In the genomic region with DNA sequence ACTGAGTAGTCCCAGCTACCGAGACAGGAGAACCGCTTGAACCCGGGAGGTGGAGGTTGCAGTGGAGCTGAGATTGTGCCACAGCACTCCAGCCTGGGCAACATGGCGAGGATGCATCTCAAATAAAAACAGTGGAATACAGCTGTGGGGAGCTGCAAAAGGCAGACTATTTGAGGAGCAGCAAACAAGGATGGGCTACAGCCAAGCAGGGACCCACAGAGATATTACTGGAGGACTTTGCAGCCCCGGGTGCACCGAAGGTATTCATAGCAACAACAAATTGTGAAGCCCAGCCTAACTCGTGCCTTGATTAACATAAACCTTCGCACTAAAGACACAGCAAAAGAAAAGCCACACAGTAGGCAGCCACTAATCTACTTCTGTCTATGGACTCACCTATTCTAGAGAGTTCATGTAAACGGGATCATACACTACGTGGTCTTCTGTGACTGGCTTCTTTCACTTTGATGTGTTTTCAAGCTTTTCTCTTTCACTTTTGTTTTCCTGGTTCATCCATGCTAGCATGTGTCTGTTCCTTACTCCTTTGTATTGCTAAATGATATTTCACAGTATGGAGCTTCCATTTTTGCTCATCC, we compare ENCODE assay signal across 8 cellular contexts. TPM values are rescaled to one million over a fixed set of nuclear protein-coding genes. Genes with fewer than 3 reads are reported as not detected.
DNase-seq lines count a peak whose midpoint lies in the region; ATAC-seq and TF ChIP-seq lines count a peak whose summit lies in the region.

No MANE protein-coding gene starts in this region.

- CTCF ChIA-PET in activated naive CD4-positive, alpha-beta T cell treated with anti-CD3 and anti-CD28 coated beads for 36 hours (lab: Charles Lee): interaction anchor here (0.5 to 3.2 kb wide), 6 partner anchors 9 to 134 kb away, joined by 3 to 19 read pairs (median 4); no protein-coding TSS in a partner anchor

- peak; percentile 69 to 82 for ATAC-seq in activated naive CD4-positive, alpha-beta T cell treated with anti-CD3 and anti-CD28 coated beads, Interleukin-2, amount 50 U/mL, for 72 hours
- ATAC-seq in SK-N-SH treated with all-trans-retinoic acid at 6 μM for 48 hours (peak; percentile 8), right cardiac atrium (no peak), GM19035 (IDR thresholded peaks at IDR 0.05; ENCODE audit: unreplicated experiment) (no peak)

- no peaks in the 10 kb centered on the region for H3K36me3 Mint-ChIP-seq in activated naive CD4-positive, alpha-beta T cell treated with anti-CD3 and anti-CD28 coated beads, Interleukin-2, amount 50 U/mL, for 72 hours
- no peaks in the 10 kb centered on the region for H3K36me3 Mint-ChIP-seq in activated naive CD4-positive, alpha-beta T cell treated with anti-CD3 and anti-CD28 coated beads for 36 hours (ENCODE audit: low read depth)

- peaks cover 11% of the 10 kb centered on the region for H3K4me1 Mint-ChIP-seq in activated naive CD4-positive, alpha-beta T cell treated with anti-CD3 and anti-CD28 coated beads for 36 hours (ENCODE audit: low read depth)

- H3K9me3 ChIP-seq in right cardiac atrium (ENCODE audit: control insufficient read depth, low read length) (no peaks in the 10 kb centered on the region), transverse colon (no peaks in the 10 kb centered on the region)

- peak overlapping the region in 1 of 2 donors; percentile 2 for H3K27ac Mint-ChIP-seq in activated naive CD4-positive, alpha-beta T cell treated with anti-CD3 and anti-CD28 coated beads, Interleukin-2, amount 50 U/mL, for 72 hours
- H3K27ac Mint-ChIP-seq in activated naive CD4-positive, alpha-beta T cell treated with anti-CD3 and anti-CD28 coated beads for 36 hours: no peak overlapping the region

- H3K4me3 ChIP-seq in right cardiac atrium (ENCODE audit: low read length) (no peak overlapping the region), transverse colon (peak overlapping the region in 1 of 4 donors; percentile 4)

- no peak for DNase-seq in activated naive CD4-positive, alpha-beta T cell treated with anti-CD3 and anti-CD28 coated beads, Interleukin-2, amount 50 U/mL, for 72 hours (ENCODE audit: low spot score in 2 of 2)
- no peak for DNase-seq in activated naive CD4-positive, alpha-beta T cell treated with anti-CD3 and anti-CD28 coated beads for 36 hours
- no peak for DNase-seq in right cardiac atrium
- no peak for DNase-seq in transverse colon
- no peak for DNase-seq in DMS153 (lab: John Stamatoyannopoulos, UW)
- no peak for DNase-seq in SW 1271 (lab: John Stamatoyannopoulos, UW)

- TF ChIP-seq POLR2A in transverse colon (IDR thresholded peaks at IDR 0.05): no peak

- H3K27me3 ChIP-seq in right cardiac atrium (ENCODE audit: control insufficient read depth, insufficient read depth) (no peaks in the 10 kb centered on the region), transverse colon (peaks cover 6% of the 10 kb centered on the region)

- intact Hi-C loops in activated naive CD4-positive, alpha-beta T cell treated with anti-CD3 and anti-CD28 coated beads for 36 hours (cut with micrococcal nuclease): no loop called here
- intact Hi-C loops in right cardiac atrium (cut with DNase I): no loop called here
- intact Hi-C loops in transverse colon (cut with DNase I; ENCODE audit: low total_unique reads): no loop called here

- H3K9me3 Mint-ChIP-seq in activated naive CD4-positive, alpha-beta T cell treated with anti-CD3 and anti-CD28 coated beads, Interleukin-2, amount 50 U/mL, for 72 hours: no peaks in the 10 kb centered on the region
- H3K9me3 Mint-ChIP-seq in activated naive CD4-positive, alpha-beta T cell treated with anti-CD3 and anti-CD28 coated beads for 36 hours: no peaks in the 10 kb centered on the region

- no peak for TF ChIP-seq CTCF in transverse colon (IDR thresholded peaks at IDR 0.05)

- 62% methylated on average over 10 of the region's 10 CpGs for WGBS in right cardiac atrium
- 54 to 70% methylated on average over 4 to 10 of the region's 10 CpGs for WGBS in transverse colon (ENCODE audit: low coverage in 1 of 2), 2 donors

- no peaks in the 10 kb centered on the region for H3K36me3 ChIP-seq in transverse colon

- H3K4me1 ChIP-seq in right cardiac atrium (ENCODE audit: control insufficient read depth, insufficient read depth, low read length) (peaks cover 9% of the 10 kb centered on the region), transverse colon (peaks cover 10 to 33% (median 22%) of the 10 kb centered on the region in 4 donors)

- in situ Hi-C loops in transverse colon (cut with MboI; ENCODE audit: low pct_ligation_motif_present in 1 of 4, low pct_unique_long_range_greater_than_20kb in 1 of 4, low sequenced_read_pairs in 3 of 4): no loop called here

- H3K27me3 Mint-ChIP-seq in activated naive CD4-positive, alpha-beta T cell treated with anti-CD3 and anti-CD28 coated beads for 36 hours (ENCODE audit: low read depth): peaks cover 4% of the 10 kb centered on the region

- H3K4me3 Mint-ChIP-seq in activated naive CD4-positive, alpha-beta T cell treated with anti-CD3 and anti-CD28 coated beads for 36 hours: no peak overlapping the region

- no peak for TF ChIP-seq EP300 in transverse colon (IDR thresholded peaks at IDR 0.05; ENCODE audit: low read depth)

- H3K27ac ChIP-seq in right cardiac atrium (ENCODE audit: low read length): peak overlapping the region; percentile 87
- H3K27ac ChIP-seq in transverse colon: peak overlapping the region; percentile 58 to 76 (median 72)

TF ChIP-seq in SK-N-SH treated with all-trans-retinoic acid at 6 μM for 48 hours, 23 proteins besides CTCF, POLR2A, EP300 and RAD21 (continues in another document):
- no peak for TF ChIP-seq ESRRG (CRISPR knock-in tag; IDR thresholded peaks at IDR 0.05)
- no peak for TF ChIP-seq GLIS3 (CRISPR knock-in tag; IDR thresholded peaks at IDR 0.05)
- TF ChIP-seq POU6F1 (CRISPR knock-in tag; IDR thresholded peaks at IDR 0.05; ENCODE audit: borderline replicate concordance, low read depth): no peak
- TF ChIP-seq, protein P1, sequence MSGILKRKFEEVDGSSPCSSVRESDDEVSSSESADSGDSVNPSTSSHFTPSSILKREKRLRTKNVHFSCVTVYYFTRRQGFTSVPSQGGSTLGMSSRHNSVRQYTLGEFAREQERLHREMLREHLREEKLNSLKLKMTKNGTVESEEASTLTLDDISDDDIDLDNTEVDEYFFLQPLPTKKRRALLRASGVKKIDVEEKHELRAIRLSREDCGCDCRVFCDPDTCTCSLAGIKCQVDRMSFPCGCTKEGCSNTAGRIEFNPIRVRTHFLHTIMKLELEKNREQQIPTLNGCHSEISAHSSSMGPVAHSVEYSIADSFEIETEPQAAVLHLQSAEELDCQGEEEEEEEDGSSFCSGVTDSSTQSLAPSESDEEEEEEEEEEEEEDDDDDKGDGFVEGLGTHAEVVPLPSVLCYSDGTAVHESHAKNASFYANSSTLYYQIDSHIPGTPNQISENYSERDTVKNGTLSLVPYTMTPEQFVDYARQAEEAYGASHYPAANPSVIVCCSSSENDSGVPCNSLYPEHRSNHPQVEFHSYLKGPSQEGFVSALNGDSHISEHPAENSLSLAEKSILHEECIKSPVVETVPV (CRISPR knock-in tag; IDR thresholded peaks at IDR 0.05): no peak
- no peak for TF ChIP-seq TOX (CRISPR knock-in tag; IDR thresholded peaks at IDR 0.05; ENCODE audit: borderline replicate concordance)
- TF ChIP-seq SNAI2 (CRISPR knock-in tag; IDR thresholded peaks at IDR 0.05): no peak
- no peak for TF ChIP-seq PPARA (CRISPR knock-in tag; IDR thresholded peaks at IDR 0.05; ENCODE audit: borderline replicate concordance)
- TF ChIP-seq TSHZ2 (CRISPR knock-in tag; IDR thresholded peaks at IDR 0.05): no peak
- TF ChIP-seq TCF4 (CRISPR knock-in tag; IDR thresholded peaks at IDR 0.05; ENCODE audit: borderline replicate concordance): no peak
- TF ChIP-seq ZNF70 (CRISPR knock-in tag; IDR thresholded peaks at IDR 0.05): no peak
- no peak for TF ChIP-seq ZFP30 (CRISPR knock-in tag; IDR thresholded peaks at IDR 0.05)

RNA-seq across cellular contexts. Expression of gene PODXL, which starts 34.0 kb away (rescaled TPM):
- total RNA-seq in activated naive CD4-positive, alpha-beta T cell treated with anti-CD3 and anti-CD28 coated beads, Interleukin-2, amount 50 U/mL, for 72 hours: 1 to 10 TPM in 1 of 2 donors, under 1 TPM in 1; 0.18 to 1.3 TPM
- total RNA-seq in activated naive CD4-positive, alpha-beta T cell treated with anti-CD3 and anti-CD28 coated beads for 36 hours: 1 to 10 TPM in 1 of 2 experiments, under 1 TPM in 1; 0.98 to 1.8 TPM
- total RNA-seq in right cardiac atrium: 10 to 100 TPM; 60.7 to 81.1 (median 63.9) TPM
- 29.1 TPM for polyA plus RNA-seq in right cardiac atrium
- 10 to 100 TPM; 11.7 to 25.8 (median 16.1) TPM for total RNA-seq in transverse colon

Comparison
In these comparisons a context has a peak if more than half of its experiments do, and no peak if none do; other contexts are left out.
1. ATAC-seq: peak in activated naive CD4-positive, alpha-beta T cell treated with anti-CD3 and anti-CD28 coated beads, Interleukin-2, amount 50 U/mL, for 72 hours (2 of 2) and SK-N-SH treated with all-trans-retinoic acid at 6 μM for 48 hours (single experiment); none in right cardiac atrium (0 of 2) and GM19035 (single experiment).
2. RNA of gene PODXL, which starts 34.0 kb away (total RNA-seq): 60.7 to 81.1 TPM in right cardiac atrium and 11.7 to 25.8 TPM in transverse colon; 0.98 to 1.8 TPM in activated naive CD4-positive, alpha-beta T cell treated with anti-CD3 and anti-CD28 coated beads for 36 hours and 0.18 to 1.3 TPM in activated naive CD4-positive, alpha-beta T cell treated with anti-CD3 and anti-CD28 coated beads, Interleukin-2, amount 50 U/mL, for 72 hours; every median in the first group is over 4 times any median in the second.